ENCODE assay signal across 1 cellular context in genomic region chr9:127450831-127451680, GRCh38.
A peak's percentile ranks its signal among the peaks of the same experiment; 100 is the strongest.
TF ChIP-seq lines count a peak whose summit lies in the region.

LRSAM1 (plus strand) TSS chr9:127451510; CDS start chr9:127454528, 3,018 bp downstream.
RPL12 (minus strand) TSS chr9:127451406; CDS start chr9:127451317, 89 bp downstream.

TF ChIP-seq in HepG2, 621 proteins besides CTCF, POLR2A, EP300 and RAD21 (continued from another document and continues in another):
- TF ChIP-seq ZNF138 (CRISPR knock-in tag; IDR thresholded peaks at IDR 0.05; ENCODE audit: low read depth): peak; percentile 94
- TF ChIP-seq THYN1 (CRISPR knock-in tag; IDR thresholded peaks at IDR 0.05; ENCODE audit: borderline replicate concordance, low read depth): no peak
- TF ChIP-seq CREBL2 (CRISPR knock-in tag; IDR thresholded peaks at IDR 0.05; ENCODE audit: borderline replicate concordance): no peak
- peak; percentile 50 for TF ChIP-seq ZEB1 (IDR thresholded peaks at IDR 0.05; ENCODE audit: insufficient replicate concordance, low read depth)
- TF ChIP-seq GZF1 (CRISPR knock-in tag; IDR thresholded peaks at IDR 0.05): peak; percentile 68; the same call in 1 of the 2 replicates
- TF ChIP-seq NFAT5 (CRISPR knock-in tag; IDR thresholded peaks at IDR 0.05): 0 out of 2 replicates have a peak, but pooled peaks have one; percentile 20
- TF ChIP-seq MXD4 (CRISPR knock-in tag; IDR thresholded peaks at IDR 0.05): peak; percentile 60
- TF ChIP-seq HIC2 (CRISPR knock-in tag; IDR thresholded peaks at IDR 0.05; ENCODE audit: low read depth): no peak; the same call in 1 of the 2 replicates
- TF ChIP-seq MEF2D (CRISPR knock-in tag; IDR thresholded peaks at IDR 0.05): peak; percentile 60; the same call in 1 of the 2 replicates
- TF ChIP-seq ZNF550 (CRISPR knock-in tag; IDR thresholded peaks at IDR 0.05; ENCODE audit: borderline replicate concordance): 0 out of 2 replicates have a peak, but pooled peaks have one; percentile 57
- peak; percentile 44; the same call in 1 of the 2 replicates for TF ChIP-seq ZNF552 (CRISPR knock-in tag; IDR thresholded peaks at IDR 0.05; ENCODE audit: borderline replicate concordance)
- TF ChIP-seq ZFP36L1 (CRISPR knock-in tag; IDR thresholded peaks at IDR 0.05): peak; percentile 77
- no peak; the same call in none of the 2 replicates for TF ChIP-seq ZSCAN12 (CRISPR knock-in tag; IDR thresholded peaks at IDR 0.05)
- no peak; the same call in 1 of the 2 replicates for TF ChIP-seq ZNF460 (CRISPR knock-in tag; IDR thresholded peaks at IDR 0.05; ENCODE audit: borderline replicate concordance)
- peak; percentile 67 for TF ChIP-seq RNF2 (conservative IDR thresholded peaks at IDR 0.05; ENCODE audit: low read depth)
- no peak for TF ChIP-seq ZBTB7A (CRISPR knock-in tag; IDR thresholded peaks at IDR 0.05)
- no peak for TF ChIP-seq SIX1 (CRISPR knock-in tag; IDR thresholded peaks at IDR 0.05; ENCODE audit: borderline replicate concordance)
- TF ChIP-seq PLSCR1 (CRISPR knock-in tag; IDR thresholded peaks at IDR 0.05; ENCODE audit: borderline replicate concordance): no peak
- TF ChIP-seq ZNF510 (CRISPR knock-in tag; IDR thresholded peaks at IDR 0.05; ENCODE audit: low read depth): peak; percentile 95
- no peak for TF ChIP-seq ZNF292 (CRISPR knock-in tag; IDR thresholded peaks at IDR 0.05; ENCODE audit: borderline replicate concordance, low read depth)
- TF ChIP-seq ZNF484 (CRISPR knock-in tag; IDR thresholded peaks at IDR 0.05; ENCODE audit: borderline replicate concordance, low read depth): no peak
- TF ChIP-seq KDM5A (IDR thresholded peaks at IDR 0.05; ENCODE audit: borderline replicate concordance, low read length): peak; percentile 80; the same call in 1 of the 2 replicates
- TF ChIP-seq ZMYM3 (CRISPR knock-in tag; IDR thresholded peaks at IDR 0.05): no peak
- no peak for TF ChIP-seq HOXA7 (CRISPR knock-in tag; IDR thresholded peaks at IDR 0.05)
- peak; percentile 99 for TF ChIP-seq DRAP1 (CRISPR knock-in tag; IDR thresholded peaks at IDR 0.05)
- TF ChIP-seq HNF4G (IDR thresholded peaks at IDR 0.05; ENCODE audit: borderline replicate concordance, low read depth, low read length): peak; percentile 47; the same call in 1 of the 2 replicates
- TF ChIP-seq HNF4G (CRISPR knock-in tag; IDR thresholded peaks at IDR 0.05; ENCODE audit: borderline replicate concordance, low read depth): peak; percentile 52
- no peak for TF ChIP-seq FOXM1 (CRISPR knock-in tag; IDR thresholded peaks at IDR 0.05)
- TF ChIP-seq SRSF1 (optimal IDR thresholded peaks at IDR 0.05; ENCODE audit: low read depth, low read length): peak; percentile 61
- TF ChIP-seq ZNF747 (CRISPR knock-in tag; IDR thresholded peaks at IDR 0.05; ENCODE audit: borderline replicate concordance): peak; percentile 80
- TF ChIP-seq ATF6 (CRISPR knock-in tag; conservative IDR thresholded peaks at IDR 0.05): no peak
- TF ChIP-seq ZFP90 (CRISPR knock-in tag; IDR thresholded peaks at IDR 0.05; ENCODE audit: borderline replicate concordance): no peak; the same call in none of the 2 replicates
- TF ChIP-seq TRIM24 (CRISPR knock-in tag; IDR thresholded peaks at IDR 0.05): no peak
- TF ChIP-seq MTF2 (CRISPR knock-in tag; IDR thresholded peaks at IDR 0.05; ENCODE audit: borderline replicate concordance): no peak; the same call in 1 of the 2 replicates
- peak; percentile 67; the same call in 1 of the 2 replicates for TF ChIP-seq CBFB (CRISPR knock-in tag; IDR thresholded peaks at IDR 0.05)
- TF ChIP-seq NR2F6 (IDR thresholded peaks at IDR 0.05): no peak; the same call in 1 of the 2 replicates
- peak; percentile 44; the same call in 1 of the 2 replicates for TF ChIP-seq NR2F6 (CRISPR knock-in tag; IDR thresholded peaks at IDR 0.05)
- peak; percentile 70; the same call in 1 of the 2 replicates for TF ChIP-seq HDAC2 (CRISPR knock-in tag; IDR thresholded peaks at IDR 0.05)
- peak; percentile 87; the same call in 1 of the 2 replicates for TF ChIP-seq HOXA5 (CRISPR knock-in tag; IDR thresholded peaks at IDR 0.05)
- TF ChIP-seq ZNF737 (CRISPR knock-in tag; IDR thresholded peaks at IDR 0.05; ENCODE audit: borderline replicate concordance): no peak
- no peak for TF ChIP-seq ZMAT5 (CRISPR knock-in tag; IDR thresholded peaks at IDR 0.05; ENCODE audit: borderline replicate concordance, low read depth)
- peak; percentile 44; the same call in 1 of the 2 replicates for TF ChIP-seq ZFP41 (CRISPR knock-in tag; IDR thresholded peaks at IDR 0.05; ENCODE audit: borderline replicate concordance)
- TF ChIP-seq ZNF687 (CRISPR knock-in tag; IDR thresholded peaks at IDR 0.05): peak; percentile 88
- no peak for TF ChIP-seq ZNF3 (CRISPR knock-in tag; IDR thresholded peaks at IDR 0.05)
